In genomic region chr20:1497371-1497770, GRCh38 we compare ENCODE assay signal across 3 cellular contexts. TPM values are rescaled to one million over a fixed set of nuclear protein-coding genes. Genes with fewer than 3 reads are reported as not detected.
"Had no signal": no experiment of that assay in that cellular context is flagged by ENCODE, and none has a peak within 500 bp of the region (broad histone marks: within the 10 kb centered on the region; RNA-seq: fewer than 3 reads in every experiment).

No MANE protein-coding gene starts in this region.

RNA-seq across cellular contexts. Expression of gene SIRPB2, which starts 6.2 kb away (rescaled TPM):
- total RNA-seq: mesothelial cell of epicardium; natural killer cell treated with Interleukin-12 subunit alpha and Interleukin-12 subunit beta and Interleukin-15 and Interleukin-18, amount 100 ng/mL, for 72 hours; neural crest cell had no signal
